10 cellular contexts compared by ENCODE assay signal in genomic region chr20:32439132-32439829, GRCh38.
DNase-seq lines count a peak whose midpoint lies in the region; ATAC-seq lines count a peak whose summit lies in the region.
"Had no signal": no experiment of that assay in that cellular context is flagged by ENCODE, and none has a peak within 500 bp of the region (broad histone marks: within the 10 kb centered on the region; RNA-seq: fewer than 3 reads in every experiment).

No MANE protein-coding gene starts in this region.

- intact Hi-C loops in left colon (cut with DNase I, micrococcal nuclease) = no loop called here

- ATAC-seq in left colon (peak; percentile 19), HG02884 (IDR thresholded peaks at IDR 0.05; ENCODE audit: unreplicated experiment) (no peak), HG02981 (IDR thresholded peaks at IDR 0.05; ENCODE audit: unreplicated experiment) (no peak)

- DNase-seq in activated naive CD4-positive, alpha-beta T cell treated with Interleukin-2 at 50 U/mL for 16 hours = peak; percentile 30
- no peak for DNase-seq in activated naive CD4-positive, alpha-beta T cell treated with anti-CD3 and anti-CD28 coated beads, Interleukin-2, amount 50 U/mL, for 16 hours
- DNase-seq in activated CD8-positive, alpha-beta memory T cell treated with anti-CD3 and anti-CD28 coated beads, Interleukin-2, amount 50 U/mL, for 48 hours = peak; percentile 73
- DNase-seq in left colon (no peak), superior temporal gyrus (ENCODE audit: extremely low spot score) (peak; percentile 59), NCI-H226 (no peak)
- DNase-seq: NCI-H146, T1000 had no signal

Comparison
In these comparisons a context has a peak if more than half of its experiments do, and no peak if none do; other contexts are left out.
1. DNase-seq: peak in activated naive CD4-positive, alpha-beta T cell treated with Interleukin-2 at 50 U/mL for 16 hours (single experiment), activated CD8-positive, alpha-beta memory T cell treated with anti-CD3 and anti-CD28 coated beads, Interleukin-2, amount 50 U/mL, for 48 hours (single experiment) and superior temporal gyrus (single experiment); none in activated naive CD4-positive, alpha-beta T cell treated with anti-CD3 and anti-CD28 coated beads, Interleukin-2, amount 50 U/mL, for 16 hours (single experiment), left colon (0 of 2) and NCI-H226 (single experiment).